Comparison of ENCODE assay signal across 8 cellular contexts in genomic region chr7:48087349-48087748, GRCh38. TPM values are rescaled to one million over a fixed set of nuclear protein-coding genes. Genes with fewer than 3 reads are reported as not detected.
DNase-seq lines count a peak whose midpoint lies in the region; ATAC-seq, FAIRE-seq and TF ChIP-seq lines count a peak whose summit lies in the region.

No MANE protein-coding gene starts in this region.

- no peak for FAIRE-seq in D721Med (lab: Jason Lieb, UNC)

- intact Hi-C loops in activated CD4-positive, alpha-beta T cell treated with anti-CD3 and anti-CD28 coated beads, Interleukin-2, amount 10 ng/mL, durations not matched to agents 24 days and 14 days (cut with micrococcal nuclease), result loop anchor here (5.0 kb wide), 1 partner anchor 605 kb away; no protein-coding TSS in a partner anchor

- no peaks in the 10 kb centered on the region for H3K9me3 Mint-ChIP-seq in activated CD4-positive, alpha-beta T cell treated with anti-CD3 and anti-CD28 coated beads, Interleukin-2, amount 10 ng/mL, durations not matched to agents 24 days and 14 days
- H3K9me3 Mint-ChIP-seq in activated naive CD4-positive, alpha-beta T cell treated with anti-CD3 and anti-CD28 coated beads, Interleukin-2, amount 10 ng/mL, durations not matched to agents 7 days and 5 days, result no peaks in the 10 kb centered on the region
- no peaks in the 10 kb centered on the region for H3K9me3 Mint-ChIP-seq in memory B cell

- H3K27ac Mint-ChIP-seq in activated CD4-positive, alpha-beta T cell treated with anti-CD3 and anti-CD28 coated beads, Interleukin-2, amount 10 ng/mL, durations not matched to agents 24 days and 14 days, result peak overlapping the region; percentile 96
- peak overlapping the region; percentile 97 for H3K27ac Mint-ChIP-seq in activated naive CD4-positive, alpha-beta T cell treated with anti-CD3 and anti-CD28 coated beads, Interleukin-2, amount 10 ng/mL, durations not matched to agents 7 days and 5 days
- H3K27ac Mint-ChIP-seq in memory B cell, result peak overlapping the region; percentile 83

- no peak for TF ChIP-seq CTCF in D721Med (IDR thresholded peaks at IDR 0.05; ENCODE audit: insufficient read depth, missing control alignments)

- DNase-seq in activated CD4-positive, alpha-beta T cell treated with anti-CD3 and anti-CD28 coated beads, Interleukin-2, amount 10 ng/mL, durations not matched to agents 24 days and 14 days, result peak; percentile 74
- no peak for DNase-seq in activated CD4-positive, alpha-beta T cell treated with anti-CD3 and anti-CD28 coated beads, Interleukin-2, amount 50 U/mL, for 4 hours
- no peak for DNase-seq in activated naive CD4-positive, alpha-beta T cell treated with anti-CD3 and anti-CD28 coated beads, Interleukin-2, amount 10 ng/mL, durations not matched to agents 7 days and 5 days
- DNase-seq in memory B cell (ENCODE audit: low spot score in 2 of 2) (no peak), D721Med (ENCODE audit: insufficient read length, low spot score) (no peak), NCI-H82 (lab: John Stamatoyannopoulos, UW) (no peak), ecto neural progenitor cell (ENCODE audit: low spot score) (no peak)

- ATAC-seq in HG03095 (IDR thresholded peaks at IDR 0.05; ENCODE audit: unreplicated experiment), result peak; percentile 16
- ATAC-seq in memory B cell (ENCODE audit: low read depth), result peak; percentile 7

- H3K36me3 Mint-ChIP-seq in activated CD4-positive, alpha-beta T cell treated with anti-CD3 and anti-CD28 coated beads, Interleukin-2, amount 10 ng/mL, durations not matched to agents 24 days and 14 days (ENCODE audit: low read depth), result peaks cover 31% of the 10 kb centered on the region
- peaks cover 35% of the 10 kb centered on the region for H3K36me3 Mint-ChIP-seq in activated naive CD4-positive, alpha-beta T cell treated with anti-CD3 and anti-CD28 coated beads, Interleukin-2, amount 10 ng/mL, durations not matched to agents 7 days and 5 days
- no peaks in the 10 kb centered on the region for H3K36me3 Mint-ChIP-seq in memory B cell

- CTCF ChIA-PET in activated naive CD4-positive, alpha-beta T cell treated with anti-CD3 and anti-CD28 coated beads, Interleukin-2, amount 10 ng/mL, durations not matched to agents 7 days and 5 days (lab: Charles Lee), result interaction anchor here (1.6 to 4.7 kb wide), 2 partner anchors 11 to 95 kb away, joined by 3 to 22 read pairs; no protein-coding TSS in a partner anchor

- H3K4me1 Mint-ChIP-seq in activated CD4-positive, alpha-beta T cell treated with anti-CD3 and anti-CD28 coated beads, Interleukin-2, amount 10 ng/mL, durations not matched to agents 24 days and 14 days, result peaks cover 72% of the 10 kb centered on the region
- peaks cover 77% of the 10 kb centered on the region for H3K4me1 Mint-ChIP-seq in activated naive CD4-positive, alpha-beta T cell treated with anti-CD3 and anti-CD28 coated beads, Interleukin-2, amount 10 ng/mL, durations not matched to agents 7 days and 5 days
- H3K4me1 Mint-ChIP-seq in memory B cell, result peaks cover 31% of the 10 kb centered on the region

- peak overlapping the region; percentile 79 for H3K4me3 Mint-ChIP-seq in activated CD4-positive, alpha-beta T cell treated with anti-CD3 and anti-CD28 coated beads, Interleukin-2, amount 10 ng/mL, durations not matched to agents 24 days and 14 days
- peak overlapping the region; percentile 62 for H3K4me3 Mint-ChIP-seq in activated naive CD4-positive, alpha-beta T cell treated with anti-CD3 and anti-CD28 coated beads, Interleukin-2, amount 10 ng/mL, durations not matched to agents 7 days and 5 days
- peak overlapping the region; percentile 74 for H3K4me3 Mint-ChIP-seq in memory B cell

- H3K27me3 Mint-ChIP-seq in activated CD4-positive, alpha-beta T cell treated with anti-CD3 and anti-CD28 coated beads, Interleukin-2, amount 10 ng/mL, durations not matched to agents 24 days and 14 days, result no peaks in the 10 kb centered on the region
- no peaks in the 10 kb centered on the region for H3K27me3 Mint-ChIP-seq in activated naive CD4-positive, alpha-beta T cell treated with anti-CD3 and anti-CD28 coated beads, Interleukin-2, amount 10 ng/mL, durations not matched to agents 7 days and 5 days
- H3K27me3 Mint-ChIP-seq in memory B cell, result no peaks in the 10 kb centered on the region

RNA-seq across cellular contexts. Expression of gene UPP1, which starts 1.7 kb away (rescaled TPM):
- 61.5 and 64.2 TPM in 2 replicates for total RNA-seq in activated CD4-positive, alpha-beta T cell treated with anti-CD3 and anti-CD28 coated beads, Interleukin-2, amount 10 ng/mL, durations not matched to agents 24 days and 14 days

RNA-seq across cellular contexts. Expression of gene C7orf57, which starts 52.0 kb away (rescaled TPM):
- 0.14 TPM in 2 replicates for total RNA-seq in activated CD4-positive, alpha-beta T cell treated with anti-CD3 and anti-CD28 coated beads, Interleukin-2, amount 10 ng/mL, durations not matched to agents 24 days and 14 days

RNA-seq across cellular contexts. Expression of gene SUN3, which starts 58.4 kb away (rescaled TPM):
- not detected in 2 replicates for total RNA-seq in activated CD4-positive, alpha-beta T cell treated with anti-CD3 and anti-CD28 coated beads, Interleukin-2, amount 10 ng/mL, durations not matched to agents 24 days and 14 days
